ENCODE assay signal across 1 cellular context in genomic region chr1:65687435-65688214, GRCh38.
TF ChIP-seq lines count a peak whose summit lies in the region.

No MANE protein-coding gene starts in this region.

TF ChIP-seq in HepG2, 621 proteins besides CTCF, POLR2A, EP300 and RAD21 (continued from another document and continues in another):
- TF ChIP-seq FOXO4 (CRISPR knock-in tag; conservative IDR thresholded peaks at IDR 0.05) (no peak), TFE3 (CRISPR knock-in tag; IDR thresholded peaks at IDR 0.05) (peak; percentile 17; the same call in 1 of the 2 replicates), GATAD2A (CRISPR knock-in tag; IDR thresholded peaks at IDR 0.05) (peak; percentile 91), BHLHE40 (IDR thresholded peaks at IDR 0.05; ENCODE audit: low read length) (no peak), NFIB (CRISPR knock-in tag; IDR thresholded peaks at IDR 0.05; ENCODE audit: borderline replicate concordance) (no peak), ZNF383 (CRISPR knock-in tag; IDR thresholded peaks at IDR 0.05; ENCODE audit: borderline replicate concordance) (no peak), ARID3A (IDR thresholded peaks at IDR 0.05; ENCODE audit: low read depth, low read length) (no peak; the same call in 1 of the 2 replicates), TCF7L2 (IDR thresholded peaks at IDR 0.05; ENCODE audit: low read depth, low read length) (no peak), ZNF513 (CRISPR knock-in tag; conservative IDR thresholded peaks at IDR 0.05) (no peak), HMG20A (CRISPR knock-in tag; IDR thresholded peaks at IDR 0.05; ENCODE audit: borderline replicate concordance) (peak; percentile 71; the same call in 1 of the 2 replicates), CCAR2 (optimal IDR thresholded peaks at IDR 0.05; ENCODE audit: low read depth, low read length) (no peak), ZSCAN22 (CRISPR knock-in tag; IDR thresholded peaks at IDR 0.05) (no peak), MAX (IDR thresholded peaks at IDR 0.05) (no peak; the same call in 1 of the 2 replicates), ZNF558 (CRISPR knock-in tag; IDR thresholded peaks at IDR 0.05; ENCODE audit: borderline replicate concordance) (no peak), ZNF101 (CRISPR knock-in tag; IDR thresholded peaks at IDR 0.05; ENCODE audit: borderline replicate concordance, low read depth) (no peak), ZKSCAN8 (CRISPR knock-in tag; IDR thresholded peaks at IDR 0.05; ENCODE audit: borderline replicate concordance) (0 out of 2 replicates have a peak, but pooled peaks have one; percentile 44), ZFP37 (CRISPR knock-in tag; IDR thresholded peaks at IDR 0.05; ENCODE audit: borderline replicate concordance) (no peak), NR1H2 (CRISPR knock-in tag; IDR thresholded peaks at IDR 0.05; ENCODE audit: borderline replicate concordance, low read depth) (no peak), ZNF772 (CRISPR knock-in tag; IDR thresholded peaks at IDR 0.05) (peak; percentile 38; the same call in 1 of the 2 replicates), ZNF138 (CRISPR knock-in tag; IDR thresholded peaks at IDR 0.05; ENCODE audit: low read depth) (no peak), ATF3 (CRISPR knock-in tag; IDR thresholded peaks at IDR 0.05) (no peak), CENPX (CRISPR knock-in tag; IDR thresholded peaks at IDR 0.05) (no peak), HMG20B (CRISPR knock-in tag; conservative IDR thresholded peaks at IDR 0.05) (peak; percentile 76), HNF4G (IDR thresholded peaks at IDR 0.05; ENCODE audit: borderline replicate concordance, low read depth, low read length) (peak; percentile 77), HNF4G (CRISPR knock-in tag; IDR thresholded peaks at IDR 0.05; ENCODE audit: borderline replicate concordance, low read depth) (no peak), ATM (IDR thresholded peaks at IDR 0.05; ENCODE audit: borderline replicate concordance) (no peak), MXD4 (CRISPR knock-in tag; IDR thresholded peaks at IDR 0.05) (0 out of 2 replicates have a peak, but pooled peaks have one; percentile 45), ZNF7 (CRISPR knock-in tag; IDR thresholded peaks at IDR 0.05) (no peak), ZNF329 (CRISPR knock-in tag; IDR thresholded peaks at IDR 0.05; ENCODE audit: low read depth) (no peak), ZNF275 (CRISPR knock-in tag; IDR thresholded peaks at IDR 0.05; ENCODE audit: borderline replicate concordance) (no peak), MBD4 (IDR thresholded peaks at IDR 0.05; ENCODE audit: borderline replicate concordance, low read length) (no peak), FOXP1 (IDR thresholded peaks at IDR 0.05) (no peak), FOXP1 (CRISPR knock-in tag; IDR thresholded peaks at IDR 0.05) (peak; percentile 74), ZNF451 (CRISPR knock-in tag; IDR thresholded peaks at IDR 0.05) (peak; percentile 33; the same call in 1 of the 2 replicates), ATF4 (CRISPR knock-in tag; IDR thresholded peaks at IDR 0.05) (0 out of 4 replicates have a peak, but pooled peaks of 1 of the 2 experiments have one; percentile 20), ZNF569 (CRISPR knock-in tag; IDR thresholded peaks at IDR 0.05; ENCODE audit: borderline replicate concordance) (no peak), REPIN1 (CRISPR knock-in tag; IDR thresholded peaks at IDR 0.05; ENCODE audit: borderline replicate concordance, low read depth) (0 out of 2 replicates have a peak, but pooled peaks have one; percentile 18), REL (CRISPR knock-in tag; conservative IDR thresholded peaks at IDR 0.05) (no peak), ZNF343 (CRISPR knock-in tag; IDR thresholded peaks at IDR 0.05) (no peak), HINFP (CRISPR knock-in tag; IDR thresholded peaks at IDR 0.05; ENCODE audit: low read depth) (no peak), ZNF260 (CRISPR knock-in tag; IDR thresholded peaks at IDR 0.05; ENCODE audit: borderline replicate concordance, low read depth) (no peak), FOXO1 (CRISPR knock-in tag; IDR thresholded peaks at IDR 0.05) (peak; percentile 78), HNF1A (IDR thresholded peaks at IDR 0.05; ENCODE audit: low read depth) (no peak), HNF1A (CRISPR knock-in tag; IDR thresholded peaks at IDR 0.05; ENCODE audit: borderline replicate concordance) (no peak), NFIC (IDR thresholded peaks at IDR 0.05; ENCODE audit: low read length) (peak; percentile 64; the same call in 1 of the 2 replicates), GMEB1 (CRISPR knock-in tag; IDR thresholded peaks at IDR 0.05; ENCODE audit: borderline replicate concordance) (peak; percentile 21; the same call in 1 of the 2 replicates), PBX2 (CRISPR knock-in tag; IDR thresholded peaks at IDR 0.05) (no peak)
